Comparison of ENCODE assay signal across 17 cellular contexts in genomic region chr1:110114784-110115183, GRCh38. TPM values are rescaled to one million over a fixed set of nuclear protein-coding genes. Genes with fewer than 3 reads are reported as not detected.
"Had no signal": no experiment of that assay in that cellular context is flagged by ENCODE, and none has a peak within 500 bp of the region (broad histone marks: within the 10 kb centered on the region; RNA-seq: fewer than 3 reads in every experiment).

No MANE protein-coding gene starts in this region.

- DNase-seq: activated CD4-positive, alpha-beta T cell treated with anti-CD3 and anti-CD28 coated beads for 1 hour; activated CD4-positive, alpha-beta T cell treated with anti-CD3 and anti-CD28 coated beads, Interleukin-2, amount 50 U/mL, for 4 hours; activated naive CD4-positive, alpha-beta T cell treated with Interleukin-2 at 50 U/mL for 16 hours; activated naive CD8-positive, alpha-beta T cell treated with anti-CD3 and anti-CD28 coated beads, Interleukin-2, amount 50 U/mL, for 24 hours; activated T-cell treated with anti-CD3 and anti-CD28 coated beads for 4 hours; effector memory CD4-positive, alpha-beta T cell; foreskin keratinocyte; left ventricle myocardium superior; mesenchymal stem cell; naive thymus-derived CD8-positive, alpha-beta T cell; stimulated activated CD4-positive, alpha-beta T cell treated with anti-CD3 and anti-CD28 coated beads, Interleukin-2, amount 100 ng/mL, for 48 hours; thyroid gland had no signal

- H3K27ac ChIP-seq: foreskin keratinocyte, right atrium auricular region, thyroid gland, VCaP had no signal

- H3K4me3 ChIP-seq: right atrium auricular region, thyroid gland had no signal

- H3K27me3 ChIP-seq: right atrium auricular region, thyroid gland had no signal

- H3K4me1 ChIP-seq: foreskin keratinocyte, right atrium auricular region, thyroid gland had no signal

- H3K36me3 ChIP-seq: right atrium auricular region, thyroid gland had no signal

- ATAC-seq: activated naive CD8-positive, alpha-beta T cell treated with anti-CD3 and anti-CD28 coated beads, Interleukin-2, amount 50 U/mL, for 24 hours; foreskin keratinocyte; left ventricle myocardium superior; naive thymus-derived CD8-positive, alpha-beta T cell; stimulated activated memory B cell treated with anti-CD40 and anti-IgM and Interleukin-4, amounts not matched to agents 10 μg/mL and 1 μg/mL and 100 μg/mL, for 72 hours had no signal

- H3K9me3 ChIP-seq: right atrium auricular region, thyroid gland had no signal

RNA-seq across cellular contexts. Expression of gene UBL4B, which starts 2.5 kb away (rescaled TPM):
- polyA plus RNA-seq: aorta; foreskin keratinocyte; naive thymus-derived CD8-positive, alpha-beta T cell; urinary bladder had no signal

RNA-seq across cellular contexts. Expression of gene SLC6A17, which starts 35.5 kb away (rescaled TPM):
- polyA plus RNA-seq: naive thymus-derived CD8-positive, alpha-beta T cell had no signal

RNA-seq across cellular contexts. Expression of gene ALX3, which starts 44.3 kb away (rescaled TPM):
- polyA plus RNA-seq: aorta; foreskin keratinocyte; naive thymus-derived CD8-positive, alpha-beta T cell had no signal
